In the genomic region with DNA sequence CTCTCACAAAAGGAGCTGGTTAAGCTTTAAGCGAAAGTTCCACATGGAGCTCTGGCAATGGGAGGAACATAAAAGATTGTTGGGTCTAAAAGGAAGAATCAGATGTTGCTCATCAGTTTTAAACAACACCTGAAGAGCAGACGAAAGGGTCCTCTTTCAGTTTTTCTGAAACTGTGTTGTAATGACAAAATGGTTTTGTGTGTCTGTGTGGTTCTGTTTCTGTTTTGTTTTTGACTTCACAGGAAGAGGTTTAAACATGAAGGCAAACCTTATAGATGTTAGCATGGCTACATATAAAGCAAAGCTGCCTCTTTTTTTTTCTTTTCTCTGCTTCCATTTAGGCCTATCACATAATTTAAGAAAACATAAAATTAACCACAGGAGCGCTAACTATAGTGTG, we compare ENCODE assay signal across 14 cellular contexts.
"Had no signal": no experiment of that assay in that cellular context is flagged by ENCODE, and none has a peak within 500 bp of the region (broad histone marks: within the 10 kb centered on the region; RNA-seq: fewer than 3 reads in every experiment).

No MANE protein-coding gene starts in this region.

- H3K36me3 ChIP-seq: ovary had no signal

- H3K9me3 ChIP-seq: heart left ventricle, ovary had no signal

- H3K9me3 Mint-ChIP-seq: type B pancreatic cell had no signal

- H3K27ac ChIP-seq: heart left ventricle, ovary had no signal

- H3K36me3 Mint-ChIP-seq: naive B cell, type B pancreatic cell had no signal

- ATAC-seq: esophagus mucosa, heart left ventricle had no signal

- H3K4me3 Mint-ChIP-seq: naive B cell, type B pancreatic cell had no signal

- DNase-seq: cortex of kidney; effector memory CD4-positive, alpha-beta T cell; heart left ventricle; hippocampal formation; mesendoderm; naive B cell; nucleus accumbens; ovary; right cardiac atrium; small intestine; stimulated activated CD4-positive, alpha-beta T cell treated with anti-CD3 and anti-CD28 coated beads, Interleukin-2, amount 100 ng/mL, for 48 hours; stimulated activated naive CD4-positive, alpha-beta T cell treated with Interleukin-2 at 50 U/mL for 16 hours had no signal

- H3K27ac Mint-ChIP-seq: naive B cell, type B pancreatic cell had no signal

- H3K4me3 ChIP-seq: heart left ventricle, ovary had no signal

- H3K27me3 ChIP-seq: heart left ventricle, ovary had no signal

- H3K27me3 Mint-ChIP-seq: naive B cell, type B pancreatic cell had no signal

- H3K4me1 Mint-ChIP-seq: naive B cell had no signal
